8 cellular contexts compared by ENCODE assay signal in genomic region chr12:62001424-62001823, GRCh38.
"Had no signal": no experiment of that assay in that cellular context is flagged by ENCODE, and none has a peak within 500 bp of the region (broad histone marks: within the 10 kb centered on the region; RNA-seq: fewer than 3 reads in every experiment).

No MANE protein-coding gene starts in this region.

- H3K27ac Mint-ChIP-seq: IgD-negative memory B cell had no signal

- ATAC-seq: HepG2, K562 had no signal

- DNase-seq: IMR-90, KBM-7, KG1 had no signal

- H3K27ac ChIP-seq: HL-60 had no signal

- H3K4me3 ChIP-seq: K562 had no signal

- H3K4me3 Mint-ChIP-seq: IgD-negative memory B cell had no signal

- H3K4me1 Mint-ChIP-seq: IgD-negative memory B cell had no signal

- H3K9me3 Mint-ChIP-seq: IgD-negative memory B cell had no signal

- FAIRE-seq: HepG2, HTR-8/SVneo, K562 had no signal

- H3K27me3 Mint-ChIP-seq: IgD-negative memory B cell had no signal

- H3K36me3 Mint-ChIP-seq: IgD-negative memory B cell had no signal
